In the genomic region with DNA sequence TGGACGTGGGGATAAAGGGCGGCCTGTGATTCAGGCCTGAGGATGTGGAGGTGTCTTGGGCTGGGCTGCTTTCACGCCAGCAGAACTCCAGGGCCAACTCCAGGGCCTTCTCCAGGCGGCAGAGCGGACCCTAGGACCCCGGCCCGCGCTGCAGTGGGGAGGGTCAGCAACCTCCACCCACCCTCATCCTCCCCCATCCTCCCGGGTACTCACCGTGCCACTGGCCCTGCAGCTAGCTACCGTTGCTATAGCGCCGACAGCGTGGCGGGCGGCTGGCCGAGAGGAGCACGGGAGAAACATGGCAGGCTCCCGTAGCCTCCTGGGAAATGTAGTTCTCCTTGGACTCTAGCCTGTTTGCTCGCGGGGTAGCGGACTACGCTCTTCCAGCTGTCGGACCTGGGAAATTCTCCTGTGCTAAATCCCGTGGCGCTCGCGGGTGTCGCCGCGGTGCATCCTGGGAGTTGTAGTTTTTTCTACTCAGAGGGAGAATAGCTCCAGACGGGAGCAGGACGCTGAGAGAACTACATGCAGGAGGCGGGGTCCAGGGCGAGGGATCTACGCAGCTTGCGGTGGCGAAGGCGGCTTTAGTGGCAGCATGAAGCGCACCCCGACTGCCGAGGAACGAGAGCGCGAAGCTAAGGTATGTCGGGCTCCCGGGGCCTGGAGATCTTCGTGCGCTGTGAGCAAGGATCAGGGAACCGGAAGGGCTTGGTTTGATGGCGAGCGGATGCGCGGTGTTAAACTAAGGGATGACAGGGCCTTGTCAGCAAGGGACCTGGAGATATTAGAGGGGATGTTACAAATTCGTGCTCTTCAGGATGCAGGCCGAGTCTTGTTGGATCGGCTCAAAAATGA, we compare ENCODE assay signal across 8 cellular contexts. TPM values are rescaled to one million over a fixed set of nuclear protein-coding genes. Genes with fewer than 3 reads are reported as not detected.
DNase-seq lines count a peak whose midpoint lies in the region; TF ChIP-seq lines count a peak whose summit lies in the region.

Gene FTO, plus strand, starts transcription at position 567 of the 855 bp plus-strand sequence.
Gene RPGRIP1L, minus strand, starts transcription at position 270 of the 855 bp plus-strand sequence. CDS start 3,136 bp downstream, outside the sequence.

- peak within 1 kb of the TSS; percentile 93 for H3K27ac Mint-ChIP-seq in activated naive CD4-positive, alpha-beta T cell treated with anti-CD3 and anti-CD28 coated beads, Interleukin-2, amount 10 ng/mL, durations not matched to agents 7 days and 5 days

- no peaks in the 10 kb centered on the region for H3K27me3 Mint-ChIP-seq in activated naive CD4-positive, alpha-beta T cell treated with anti-CD3 and anti-CD28 coated beads, Interleukin-2, amount 10 ng/mL, durations not matched to agents 7 days and 5 days

- H3K9me3 Mint-ChIP-seq in activated naive CD4-positive, alpha-beta T cell treated with anti-CD3 and anti-CD28 coated beads, Interleukin-2, amount 10 ng/mL, durations not matched to agents 7 days and 5 days, result no peaks in the 10 kb centered on the region

- CTCF ChIA-PET in HEK293T (lab: Yijun Ruan, JAX), result interaction anchor here (1.6 kb wide), 1 partner anchor 40 kb away, joined by 3 read pairs; no protein-coding TSS in a partner anchor
- CTCF ChIA-PET in activated naive CD4-positive, alpha-beta T cell treated with anti-CD3 and anti-CD28 coated beads, Interleukin-2, amount 10 ng/mL, durations not matched to agents 7 days and 5 days (lab: Charles Lee), result interaction anchor here (1.5 to 2.9 kb wide), 3 partner anchors 40 to 154 kb away, joined by 4 to 11 read pairs (median 10); no protein-coding TSS in a partner anchor

- peak; percentile 97 for DNase-seq in GM03348 (ENCODE audit: low spot score)
- peak; percentile 94 for DNase-seq in HEK293T (ENCODE audit: extremely low spot score)
- peak; percentile 99 for DNase-seq in MV-4-11 (lab: John Stamatoyannopoulos, UW)
- peak; percentile 98 for DNase-seq in SK-MEL-5 (ENCODE audit: low read depth, low spot score)
- DNase-seq in activated naive CD4-positive, alpha-beta T cell treated with anti-CD3 and anti-CD28 coated beads, Interleukin-2, amount 10 ng/mL, durations not matched to agents 7 days and 5 days, result peak; percentile 99
- DNase-seq in globus pallidus (ENCODE audit: low spot score), result peak; percentile 99
- DNase-seq in nucleus accumbens (lab: John Stamatoyannopoulos, UW), result peak; percentile 86 to 100 (median 99)

- peak within 1 kb of the TSS; percentile 98 for H3K4me3 Mint-ChIP-seq in activated naive CD4-positive, alpha-beta T cell treated with anti-CD3 and anti-CD28 coated beads, Interleukin-2, amount 10 ng/mL, durations not matched to agents 7 days and 5 days

- peak within 1 kb of the TSS; percentile 52 for H3K27ac ChIP-seq in temporal lobe (ENCODE audit: low read depth, low read length)

- H3K4me1 Mint-ChIP-seq in activated naive CD4-positive, alpha-beta T cell treated with anti-CD3 and anti-CD28 coated beads, Interleukin-2, amount 10 ng/mL, durations not matched to agents 7 days and 5 days, result peaks cover 31% of the 10 kb centered on the region

- POLR2A ChIA-PET in HEK293T (lab: Yijun Ruan, JAX), result interaction anchor here (0.7 to 1.2 kb wide), 5 partner anchors 12 to 73 kb away, joined by 3 to 4 read pairs (median 3); no protein-coding TSS in a partner anchor

- in situ Hi-C loops in SK-MEL-5 (cut with HindIII; ENCODE audit: low pct_unique_long_range_greater_than_20kb, low sequenced_read_pairs), result no loop called here

- H3K36me3 Mint-ChIP-seq in activated naive CD4-positive, alpha-beta T cell treated with anti-CD3 and anti-CD28 coated beads, Interleukin-2, amount 10 ng/mL, durations not matched to agents 7 days and 5 days, result peaks cover 3% of the 10 kb centered on the region

TF ChIP-seq in HEK293T, 16 proteins besides CTCF, POLR2A, EP300 and RAD21:
- TF ChIP-seq FOXM1 (IDR thresholded peaks at IDR 0.05; ENCODE audit: borderline replicate concordance), result no peak
- peak; percentile 80 for TF ChIP-seq SUZ12 (IDR thresholded peaks at IDR 0.05)
- TF ChIP-seq, protein P1, sequence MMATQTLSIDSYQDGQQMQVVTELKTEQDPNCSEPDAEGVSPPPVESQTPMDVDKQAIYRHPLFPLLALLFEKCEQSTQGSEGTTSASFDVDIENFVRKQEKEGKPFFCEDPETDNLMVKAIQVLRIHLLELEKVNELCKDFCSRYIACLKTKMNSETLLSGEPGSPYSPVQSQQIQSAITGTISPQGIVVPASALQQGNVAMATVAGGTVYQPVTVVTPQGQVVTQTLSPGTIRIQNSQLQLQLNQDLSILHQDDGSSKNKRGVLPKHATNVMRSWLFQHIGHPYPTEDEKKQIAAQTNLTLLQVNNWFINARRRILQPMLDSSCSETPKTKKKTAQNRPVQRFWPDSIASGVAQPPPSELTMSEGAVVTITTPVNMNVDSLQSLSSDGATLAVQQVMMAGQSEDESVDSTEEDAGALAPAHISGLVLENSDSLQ (IDR thresholded peaks at IDR 0.05), result peak; percentile 32; the same call in 1 of the 2 replicates
- no peak for TF ChIP-seq ZNF384 (IDR thresholded peaks at IDR 0.05)
- peak; percentile 37; the same call in 1 of the 2 replicates for TF ChIP-seq ELF4 (IDR thresholded peaks at IDR 0.05)
- no peak for TF ChIP-seq LEF1 (IDR thresholded peaks at IDR 0.05; ENCODE audit: borderline replicate concordance)

RNA-seq across cellular contexts. Expression of gene FTO, which starts in this region (rescaled TPM):
- total RNA-seq in SK-MEL-5 (2014; rRNA removed; shearing (Covaris generic)), result 58.2 and 64.1 TPM in 2 replicates
- polyA plus RNA-seq in SK-MEL-5 (2015; cell fraction: cytosol; rRNA removed), result 56.7 and 66.2 TPM in 2 replicates
- 11.4 and 14.7 TPM in 2 replicates for polyA plus RNA-seq in SK-MEL-5 (2015; cell fraction: nucleus; rRNA removed)
- 151 TPM for total RNA-seq in temporal lobe

RNA-seq across cellular contexts. Expression of gene RPGRIP1L, which starts in this region (rescaled TPM):
- total RNA-seq in SK-MEL-5 (2014; rRNA removed; shearing (Covaris generic)), result 3.6 and 4.1 TPM in 2 replicates
- 1.5 and 2.5 TPM in 2 replicates for polyA plus RNA-seq in SK-MEL-5 (2015; cell fraction: cytosol; rRNA removed)
- polyA plus RNA-seq in SK-MEL-5 (2015; cell fraction: nucleus; rRNA removed), result 7.5 and 9.3 TPM in 2 replicates
- total RNA-seq in temporal lobe, result 14.0 TPM

Comparison
In these comparisons a context has a peak if more than half of its experiments do, and no peak if none do; other contexts are left out.
1. Peak in every context shown above with its lines: DNase-seq and H3K27ac ChIP-seq.